8 cellular contexts compared by ENCODE assay signal in the genomic region with DNA sequence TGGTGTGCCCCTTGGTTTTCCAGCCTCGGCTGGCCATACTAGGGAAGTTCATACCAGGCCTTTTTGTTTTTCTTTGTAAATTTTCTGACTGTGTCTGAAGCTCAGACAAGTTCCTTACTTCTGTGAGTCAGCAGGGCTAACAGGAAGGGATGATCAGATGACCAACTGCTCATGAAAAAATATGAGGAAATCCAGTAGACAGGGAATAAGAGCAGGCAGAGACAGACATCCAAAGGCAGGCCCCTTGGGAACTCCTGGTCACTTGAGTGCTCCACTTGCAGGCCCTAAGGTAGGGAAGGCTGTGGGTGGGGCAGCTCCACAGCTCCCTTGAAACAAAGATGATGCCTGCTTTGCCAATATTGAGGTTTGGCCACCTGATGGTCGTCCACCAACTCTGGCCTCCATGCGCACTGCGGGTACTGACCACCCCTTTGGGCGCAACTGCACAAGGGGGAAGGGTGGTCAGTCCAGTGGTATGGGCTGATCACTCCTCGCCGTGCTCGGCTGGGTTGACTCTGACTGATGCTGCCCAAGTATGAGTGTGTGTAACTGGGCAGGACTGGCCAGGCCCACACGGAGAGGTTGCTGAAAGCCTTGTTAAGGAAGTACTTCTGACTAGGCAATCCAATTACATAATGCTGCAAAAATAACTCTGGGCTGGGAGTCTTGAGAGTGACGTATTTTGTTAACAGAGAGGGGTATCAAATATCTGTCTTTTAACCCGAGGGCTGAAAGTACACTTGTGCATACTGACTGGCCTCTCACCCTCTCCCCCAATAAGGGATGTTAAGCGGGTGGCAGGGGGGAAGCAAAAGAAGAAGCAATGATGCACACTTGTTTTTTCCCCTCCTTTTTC. TPM values are rescaled to one million over a fixed set of nuclear protein-coding genes. Genes with fewer than 3 reads are reported as not detected.
DNase-seq lines count a peak whose midpoint lies in the region; ATAC-seq and TF ChIP-seq lines count a peak whose summit lies in the region.

No MANE protein-coding gene starts in this region.

- TF ChIP-seq CTCF in fibroblast of the aortic adventitia (IDR thresholded peaks at IDR 0.05; ENCODE audit: insufficient read depth, low read length) (peak; percentile 20), OCI-LY7 (conservative IDR thresholded peaks at IDR 0.05; ENCODE audit: low read length) (no peak)

- no peak for ATAC-seq in GM21360 (IDR thresholded peaks at IDR 0.05; ENCODE audit: unreplicated experiment)

- no peaks in the 10 kb centered on the region for H3K9me3 ChIP-seq in OCI-LY7 (ENCODE audit: low read length)

- intact Hi-C loops in posterior vena cava (cut with DNase I) (loop anchor here in 1 of 2 donors (10.0 kb wide), 1 partner anchor 106 kb away; no protein-coding TSS in a partner anchor), OCI-LY7 (cut with micrococcal nuclease; ENCODE audit: unreplicated experiment) (no loop called here)

- no peak overlapping the region for H3K4me2 ChIP-seq in OCI-LY7 (ENCODE audit: low read length)

- CTCF ChIA-PET in OCI-LY7 (lab: Charles Lee; ENCODE audit: unreplicated experiment) = no interaction called here

- peak; percentile 93 for DNase-seq in HCEC 1CT
- peak; percentile 85 for DNase-seq in RPMI7951 (ENCODE audit: low read depth)
- DNase-seq in fibroblast of the aortic adventitia (ENCODE audit: low read depth) = peak; percentile 96
- DNase-seq in posterior vena cava (ENCODE audit: low spot score) = peak; percentile 96
- DNase-seq in cerebellum (ENCODE audit: low spot score) = no peak
- no peak for DNase-seq in OCI-LY7 (ENCODE audit: low spot score)
- no peak for DNase-seq in NCI-H82 treated with DMSO at 0.1 percent for 48 hours (lab: John Stamatoyannopoulos, UW; ENCODE audit: unreplicated experiment)

- BruUV-seq in OCI-LY7 (replicated peaks; lab: Mats Ljungman, UMichigan) = no TSS peak

- peak overlapping the region; percentile 29 for H3K4me3 ChIP-seq in fibroblast of the aortic adventitia (ENCODE audit: low read depth, low read length)
- no peak overlapping the region for H3K4me3 ChIP-seq in OCI-LY7 (ENCODE audit: low read depth, low read length, poor library complexity, severe bottlenecking)

- H2AFZ ChIP-seq in OCI-LY7 (ENCODE audit: low read length) = no peak overlapping the region

- no peaks in the 10 kb centered on the region for H3K9me2 ChIP-seq in OCI-LY7 (ENCODE audit: insufficient read depth, low read length)

- no peaks in the 10 kb centered on the region for H4K20me1 ChIP-seq in OCI-LY7 (ENCODE audit: insufficient read depth, low read length)

- no peak overlapping the region for H3K27ac ChIP-seq in OCI-LY7 (ENCODE audit: low read depth, low read length, poor library complexity, severe bottlenecking)

- no peaks in the 10 kb centered on the region for H3K4me1 ChIP-seq in OCI-LY7 (ENCODE audit: insufficient read depth, low read length, poor library complexity, severe bottlenecking)

- no peaks in the 10 kb centered on the region for H3K36me3 ChIP-seq in OCI-LY7 (ENCODE audit: insufficient read depth, low read length)

- POLR2A ChIA-PET in OCI-LY7 (lab: Charles Lee) = interaction anchor here (0.6 kb wide), 1 partner anchor 66 kb away, joined by 4 read pairs; no protein-coding TSS in a partner anchor

- no peaks in the 10 kb centered on the region for H3K79me2 ChIP-seq in OCI-LY7 (ENCODE audit: insufficient read depth, low read depth, low read length)

RNA-seq across cellular contexts. Expression of a gene that starts 20.8 kb away (rescaled TPM):
- total RNA-seq in RPMI7951 (2014; rRNA removed; shearing (Covaris generic)) = 2.0 and 2.2 TPM in 2 replicates
- total RNA-seq in fibroblast of the aortic adventitia (ENCODE audit: low replicate concordance) = 4.8 and 8.1 TPM in 2 replicates
- total RNA-seq in posterior vena cava = 10 to 100 TPM; 40.8 to 43.7 TPM
- total RNA-seq in cerebellum = 4.7 TPM
- 0.77 and 1.3 TPM in 2 replicates for total RNA-seq in OCI-LY7 (2014; rRNA removed; shearing (Covaris generic))
- total RNA-seq in OCI-LY7 (2022) = 5.7 and 6.2 TPM in 2 replicates

Comparison
In these comparisons a context has a peak if more than half of its experiments do, and no peak if none do; other contexts are left out.
1. DNase-seq: peak in HCEC 1CT (single experiment), RPMI7951 (single experiment), fibroblast of the aortic adventitia (single experiment) and posterior vena cava (single experiment); none in cerebellum (single experiment), OCI-LY7 (single experiment) and NCI-H82 treated with DMSO at 0.1 percent for 48 hours (single experiment).